Comparison of ENCODE assay signal across 2 cellular contexts in the genomic region with DNA sequence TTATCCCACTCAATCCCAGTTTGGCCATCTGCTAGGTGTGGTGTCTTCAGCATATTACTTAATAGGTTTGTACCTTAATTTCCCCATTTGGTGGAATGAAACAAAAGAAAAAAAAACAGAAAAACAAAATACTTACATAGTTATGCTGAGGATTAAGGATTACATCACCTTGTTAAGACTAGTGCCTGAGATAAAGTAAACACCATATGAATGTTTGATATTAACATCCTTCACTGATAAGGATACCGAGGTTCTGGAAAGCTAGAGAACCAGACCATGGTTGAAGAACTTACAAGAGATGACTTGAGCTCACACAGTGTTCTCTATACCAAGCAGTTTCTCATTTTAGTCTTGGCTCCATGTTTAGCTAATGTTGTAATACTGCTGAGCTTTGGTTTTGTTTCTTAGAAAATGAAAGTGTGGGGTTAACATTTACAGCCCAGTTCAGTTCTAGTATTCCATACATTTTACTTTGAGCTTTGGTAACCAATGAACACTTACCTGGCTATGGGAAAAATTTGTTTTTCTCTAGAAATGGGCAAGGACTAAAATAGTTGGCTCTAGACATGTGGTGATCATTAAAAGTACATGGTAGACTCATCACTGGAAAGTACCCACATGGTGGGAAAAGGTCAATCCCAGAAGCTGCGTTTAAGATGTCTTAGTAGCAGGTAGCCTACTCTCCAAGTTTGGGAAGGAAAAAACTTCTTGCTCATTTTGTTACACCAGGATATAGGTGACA.
TF ChIP-seq lines count a peak whose summit lies in the region.

No MANE protein-coding gene starts in this region.

TF ChIP-seq in SK-N-SH, 30 proteins besides CTCF, POLR2A, EP300 and RAD21:
- TF ChIP-seq REST (IDR thresholded peaks at IDR 0.05; ENCODE audit: low read depth, low read length) (no peak), GATA2 (CRISPR knock-in tag; IDR thresholded peaks at IDR 0.05) (no peak), ZBTB33 (IDR thresholded peaks at IDR 0.05; ENCODE audit: borderline replicate concordance, low read depth) (no peak), NRF1 (IDR thresholded peaks at IDR 0.05; ENCODE audit: low read depth, low read length) (no peak), FOXM1 (IDR thresholded peaks at IDR 0.05; ENCODE audit: low read depth) (no peak), SIN3A (IDR thresholded peaks at IDR 0.05; ENCODE audit: borderline replicate concordance, low read depth, low read length) (no peak), ELF1 (IDR thresholded peaks at IDR 0.05) (no peak), MEF2A (IDR thresholded peaks at IDR 0.05; ENCODE audit: borderline replicate concordance, low read depth) (no peak), USF2 (IDR thresholded peaks at IDR 0.05; ENCODE audit: borderline replicate concordance, low read depth, low read length) (no peak), YY1 (IDR thresholded peaks at IDR 0.05; ENCODE audit: low read depth) (no peak), TCF12 (IDR thresholded peaks at IDR 0.05) (no peak), MXI1 (IDR thresholded peaks at IDR 0.05; ENCODE audit: low read depth, low read length) (no peak), TEAD4 (IDR thresholded peaks at IDR 0.05; ENCODE audit: borderline replicate concordance, insufficient read depth) (no peak), SMC3 (IDR thresholded peaks at IDR 0.05; ENCODE audit: low read depth, low read length) (no peak), FOXJ3 (CRISPR knock-in tag; IDR thresholded peaks at IDR 0.05) (no peak)
- TF ChIP-seq, protein P1, sequence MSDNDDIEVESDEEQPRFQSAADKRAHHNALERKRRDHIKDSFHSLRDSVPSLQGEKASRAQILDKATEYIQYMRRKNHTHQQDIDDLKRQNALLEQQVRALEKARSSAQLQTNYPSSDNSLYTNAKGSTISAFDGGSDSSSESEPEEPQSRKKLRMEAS (IDR thresholded peaks at IDR 0.05; ENCODE audit: low read depth) = no peak
- TF ChIP-seq, protein P2, sequence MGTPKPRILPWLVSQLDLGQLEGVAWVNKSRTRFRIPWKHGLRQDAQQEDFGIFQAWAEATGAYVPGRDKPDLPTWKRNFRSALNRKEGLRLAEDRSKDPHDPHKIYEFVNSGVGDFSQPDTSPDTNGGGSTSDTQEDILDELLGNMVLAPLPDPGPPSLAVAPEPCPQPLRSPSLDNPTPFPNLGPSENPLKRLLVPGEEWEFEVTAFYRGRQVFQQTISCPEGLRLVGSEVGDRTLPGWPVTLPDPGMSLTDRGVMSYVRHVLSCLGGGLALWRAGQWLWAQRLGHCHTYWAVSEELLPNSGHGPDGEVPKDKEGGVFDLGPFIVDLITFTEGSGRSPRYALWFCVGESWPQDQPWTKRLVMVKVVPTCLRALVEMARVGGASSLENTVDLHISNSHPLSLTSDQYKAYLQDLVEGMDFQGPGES (IDR thresholded peaks at IDR 0.05; ENCODE audit: low read depth, low read length) = no peak
- TF ChIP-seq, protein P3, sequence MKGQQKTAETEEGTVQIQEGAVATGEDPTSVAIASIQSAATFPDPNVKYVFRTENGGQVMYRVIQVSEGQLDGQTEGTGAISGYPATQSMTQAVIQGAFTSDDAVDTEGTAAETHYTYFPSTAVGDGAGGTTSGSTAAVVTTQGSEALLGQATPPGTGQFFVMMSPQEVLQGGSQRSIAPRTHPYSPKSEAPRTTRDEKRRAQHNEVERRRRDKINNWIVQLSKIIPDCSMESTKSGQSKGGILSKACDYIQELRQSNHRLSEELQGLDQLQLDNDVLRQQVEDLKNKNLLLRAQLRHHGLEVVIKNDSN (IDR thresholded peaks at IDR 0.05; ENCODE audit: borderline replicate concordance, low read depth) = no peak

TF ChIP-seq in SK-N-SH treated with all-trans-retinoic acid at 6 μM for 48 hours, 23 proteins besides CTCF, POLR2A, EP300 and RAD21 (continued from another document):
- TF ChIP-seq ZNF565 (CRISPR knock-in tag; conservative IDR thresholded peaks at IDR 0.05; ENCODE audit: low read depth) (no peak), CSRNP3 (CRISPR knock-in tag; IDR thresholded peaks at IDR 0.05) (no peak), SNAI2 (CRISPR knock-in tag; IDR thresholded peaks at IDR 0.05) (no peak), RARB (CRISPR knock-in tag; IDR thresholded peaks at IDR 0.05) (no peak), BACH2 (CRISPR knock-in tag; IDR thresholded peaks at IDR 0.05; ENCODE audit: borderline replicate concordance) (no peak), ZNF70 (CRISPR knock-in tag; IDR thresholded peaks at IDR 0.05) (no peak), ISL1 (CRISPR knock-in tag; IDR thresholded peaks at IDR 0.05) (no peak)
